ENCODE assay signal across 16 cellular contexts in the genomic region with DNA sequence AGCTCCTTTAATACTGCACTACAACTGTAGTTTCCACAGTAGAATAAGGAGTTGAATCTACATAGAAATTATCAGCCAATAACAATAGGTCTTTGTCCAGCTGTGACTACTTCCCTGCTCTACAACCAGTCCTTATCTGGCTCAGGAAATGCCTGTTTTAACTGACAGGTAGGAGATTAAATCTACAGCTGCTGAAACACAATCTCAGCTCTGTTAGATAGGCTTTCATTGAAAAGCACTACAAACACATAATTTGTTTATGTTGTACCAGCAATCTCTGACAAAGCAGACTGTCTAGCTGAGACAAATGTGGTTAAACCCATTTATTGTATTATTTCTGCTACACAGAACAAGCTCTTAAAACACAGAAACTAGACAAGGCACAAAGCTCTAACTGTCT.
DNase-seq lines count a peak whose midpoint lies in the region; ATAC-seq, FAIRE-seq and TF ChIP-seq lines count a peak whose summit lies in the region.
"Had no signal": no experiment of that assay in that cellular context is flagged by ENCODE, and none has a peak within 500 bp of the region (broad histone marks: within the 10 kb centered on the region; RNA-seq: fewer than 3 reads in every experiment).

No MANE protein-coding gene starts in this region.

- BruUV-seq in HepG2 (replicated peaks; lab: Mats Ljungman, UMichigan): no TSS peak

- peak overlapping the region; percentile 46; the same call in 1 of the 2 replicates for H3K4me2 ChIP-seq in HepG2 (ENCODE audit: low read depth, low read length)

- CTCF ChIA-PET in HepG2 (lab: Yijun Ruan, JAX; ENCODE audit: low intra/inter-chr PET ratio, low total read pairs): no interaction called here
- CTCF ChIA-PET in activated CD4-positive, alpha-beta T cell treated with anti-CD3 and anti-CD28 coated beads for 36 hours (lab: Charles Lee): no interaction called here

- no peaks in the 10 kb centered on the region for H4K20me1 ChIP-seq in HepG2 (ENCODE audit: insufficient read depth, low read length)

- H3K4me1 Mint-ChIP-seq in activated CD4-positive, alpha-beta T cell treated with anti-CD3 and anti-CD28 coated beads for 36 hours: no peaks in the 10 kb centered on the region
- H3K4me1 Mint-ChIP-seq: activated naive CD4-positive, alpha-beta T cell treated with anti-CD3 and anti-CD28 coated beads, Interleukin-2, amount 50 U/mL, for 24 hours had no signal

- H3K27ac ChIP-seq in HepG2 (ENCODE audit: extremely low read length, insufficient read depth, low read length) (peak overlapping the region; percentile 13), right lobe of liver (no peak overlapping the region)

- peak; percentile 82 for DNase-seq in HepG2 (ENCODE audit: low spot score)
- no peak for DNase-seq in right lobe of liver
- DNase-seq in NCI-H69 (lab: John Stamatoyannopoulos, UW): peak; percentile 61
- peak; percentile 19 for DNase-seq in epidermal melanocyte (ENCODE audit: insufficient read length, low spot score)
- no peak for DNase-seq in cerebellum (ENCODE audit: low spot score)
- DNase-seq in stimulated activated CD4-positive, alpha-beta T cell treated with anti-CD3 and anti-CD28 coated beads, Interleukin-2, amount 100 ng/mL, for 24 hours: no peak
- no peak for DNase-seq in activated CD4-positive, alpha-beta T cell treated with anti-CD3 and anti-CD28 coated beads for 36 hours
- DNase-seq: ACHN, cortex of kidney, foreskin fibroblast, MG63, nucleus accumbens had no signal

- H3K27me3 Mint-ChIP-seq in activated CD4-positive, alpha-beta T cell treated with anti-CD3 and anti-CD28 coated beads for 36 hours: no peaks in the 10 kb centered on the region
- H3K27me3 Mint-ChIP-seq: activated naive CD4-positive, alpha-beta T cell treated with anti-CD3 and anti-CD28 coated beads, Interleukin-2, amount 50 U/mL, for 24 hours had no signal

- no peak overlapping the region for H3K9ac ChIP-seq in HepG2 (ENCODE audit: insufficient read depth, low read depth, low read length)

- no peak overlapping the region for H2AFZ ChIP-seq in HepG2 (ENCODE audit: low read length)

- H3K27ac Mint-ChIP-seq in activated CD4-positive, alpha-beta T cell treated with anti-CD3 and anti-CD28 coated beads for 36 hours: no peak overlapping the region
- H3K27ac Mint-ChIP-seq: activated naive CD4-positive, alpha-beta T cell treated with anti-CD3 and anti-CD28 coated beads, Interleukin-2, amount 50 U/mL, for 24 hours had no signal

- no peak for TF ChIP-seq EP300 in HepG2 (IDR thresholded peaks at IDR 0.05; ENCODE audit: low read depth in 2 of 2, low read length in 2 of 2)
- TF ChIP-seq EP300 in HepG2 (CRISPR knock-in tag; IDR thresholded peaks at IDR 0.05; ENCODE audit: borderline replicate concordance): no peak

- TF ChIP-seq CTCF in HepG2 (CRISPR knock-in tag; IDR thresholded peaks at IDR 0.05) (no peak), right lobe of liver (IDR thresholded peaks at IDR 0.05) (no peak)

- no peaks in the 10 kb centered on the region for H3K36me3 Mint-ChIP-seq in activated CD4-positive, alpha-beta T cell treated with anti-CD3 and anti-CD28 coated beads for 36 hours (ENCODE audit: low read depth)
- H3K36me3 Mint-ChIP-seq: activated naive CD4-positive, alpha-beta T cell treated with anti-CD3 and anti-CD28 coated beads, Interleukin-2, amount 50 U/mL, for 24 hours had no signal

- H3K27me3 ChIP-seq in HepG2 (ENCODE audit: control insufficient read depth in 1 of 2, insufficient read depth in 2 of 2, low read length in 2 of 2) (no peaks in the 10 kb centered on the region), right lobe of liver (no peaks in the 10 kb centered on the region)
- H3K27me3 ChIP-seq: MG63 had no signal

- H3K9me3 ChIP-seq in HepG2 (ENCODE audit: low read length) (no peaks in the 10 kb centered on the region), right lobe of liver (no peaks in the 10 kb centered on the region)
- H3K9me3 ChIP-seq: MG63 had no signal

- H3K4me1 ChIP-seq in HepG2 (ENCODE audit: insufficient read depth, low read length): peaks cover 30% of the 10 kb centered on the region
- no peaks in the 10 kb centered on the region for H3K4me1 ChIP-seq in right lobe of liver

- no peaks in the 10 kb centered on the region for H3K9me3 Mint-ChIP-seq in activated CD4-positive, alpha-beta T cell treated with anti-CD3 and anti-CD28 coated beads for 36 hours (ENCODE audit: low read depth)

- ATAC-seq in HepG2 (peak; percentile 93), right lobe of liver (no peak), GM19023 (IDR thresholded peaks at IDR 0.05; ENCODE audit: unreplicated experiment) (no peak)
- ATAC-seq in activated CD4-positive, alpha-beta T cell treated with anti-CD3 and anti-CD28 coated beads for 36 hours: no peak
- ATAC-seq: left lobe of liver, Panc1 had no signal

- no peak overlapping the region for H3K4me3 Mint-ChIP-seq in activated CD4-positive, alpha-beta T cell treated with anti-CD3 and anti-CD28 coated beads for 36 hours
- H3K4me3 Mint-ChIP-seq: activated naive CD4-positive, alpha-beta T cell treated with anti-CD3 and anti-CD28 coated beads, Interleukin-2, amount 50 U/mL, for 24 hours had no signal

- H3K36me3 ChIP-seq in HepG2 (replicated peaks in 1 of 2; ENCODE audit: control insufficient read depth in 1 of 2, insufficient read depth in 2 of 2, low read length in 2 of 2) (no peaks in the 10 kb centered on the region), right lobe of liver (no peaks in the 10 kb centered on the region)
- H3K36me3 ChIP-seq: MG63 had no signal

- in situ Hi-C loops in HepG2 (cut with HindIII; ENCODE audit: extremely low pct_ligation_motif_present, low pct_unique_long_range_greater_than_20kb): no loop called here

- no peak for FAIRE-seq in HepG2 (lab: Jason Lieb, UNC)

- TF ChIP-seq POLR2A in HepG2 (IDR thresholded peaks at IDR 0.05; ENCODE audit: insufficient read depth in 1 of 2, low read depth in 2 of 2, low read length in 2 of 2): no peak
- TF ChIP-seq POLR2A in right lobe of liver (IDR thresholded peaks at IDR 0.05): no peak

- TF ChIP-seq RAD21 in HepG2 (CRISPR knock-in tag; IDR thresholded peaks at IDR 0.05): no peak

- POLR2A ChIA-PET in HepG2 (lab: Yijun Ruan, JAX): no interaction called here
- POLR2A ChIA-PET in activated CD4-positive, alpha-beta T cell treated with anti-CD3 and anti-CD28 coated beads for 36 hours (lab: Charles Lee): no interaction called here

- no peak overlapping the region for H3K4me3 ChIP-seq in HepG2 (replicated peaks in 1 of 3; ENCODE audit: insufficient read depth in 1 of 3, low read depth in 2 of 3, low read length in 3 of 3)
- no peak overlapping the region for H3K4me3 ChIP-seq in right lobe of liver
- H3K4me3 ChIP-seq: MG63 had no signal

- H3K79me2 ChIP-seq in HepG2 (ENCODE audit: insufficient read depth, low read length): no peaks in the 10 kb centered on the region

- intact Hi-C loops in HepG2 (cut with micrococcal nuclease; ENCODE audit: unreplicated experiment): loop anchor here (5.0 kb wide), 1 partner anchor 56 kb away; no protein-coding TSS in a partner anchor
- intact Hi-C loops in right lobe of liver (cut with DNase I): no loop called here
- intact Hi-C loops in activated CD4-positive, alpha-beta T cell treated with anti-CD3 and anti-CD28 coated beads for 36 hours (cut with DNase I, micrococcal nuclease): no loop called here

TF ChIP-seq in HepG2, 621 proteins besides CTCF, POLR2A, EP300 and RAD21 (continues in another document):
- TF ChIP-seq GATAD2A (CRISPR knock-in tag; IDR thresholded peaks at IDR 0.05) (peak; percentile 57; the same call in 1 of the 2 replicates), DNMT3B (CRISPR knock-in tag; conservative IDR thresholded peaks at IDR 0.05) (no peak), ZNF780A (CRISPR knock-in tag; IDR thresholded peaks at IDR 0.05) (no peak), NR2F6 (IDR thresholded peaks at IDR 0.05) (no peak), NR2F6 (CRISPR knock-in tag; IDR thresholded peaks at IDR 0.05) (peak; percentile 11; the same call in 1 of the 2 replicates), ZNF441 (CRISPR knock-in tag; IDR thresholded peaks at IDR 0.05; ENCODE audit: borderline replicate concordance) (no peak), SMC3 (IDR thresholded peaks at IDR 0.05; ENCODE audit: low read length) (no peak), SNAI1 (CRISPR knock-in tag; IDR thresholded peaks at IDR 0.05; ENCODE audit: borderline replicate concordance) (no peak)
- TF ChIP-seq, protein P1, sequence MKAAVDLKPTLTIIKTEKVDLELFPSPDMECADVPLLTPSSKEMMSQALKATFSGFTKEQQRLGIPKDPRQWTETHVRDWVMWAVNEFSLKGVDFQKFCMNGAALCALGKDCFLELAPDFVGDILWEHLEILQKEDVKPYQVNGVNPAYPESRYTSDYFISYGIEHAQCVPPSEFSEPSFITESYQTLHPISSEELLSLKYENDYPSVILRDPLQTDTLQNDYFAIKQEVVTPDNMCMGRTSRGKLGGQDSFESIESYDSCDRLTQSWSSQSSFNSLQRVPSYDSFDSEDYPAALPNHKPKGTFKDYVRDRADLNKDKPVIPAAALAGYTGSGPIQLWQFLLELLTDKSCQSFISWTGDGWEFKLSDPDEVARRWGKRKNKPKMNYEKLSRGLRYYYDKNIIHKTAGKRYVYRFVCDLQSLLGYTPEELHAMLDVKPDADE (CRISPR knock-in tag; IDR thresholded peaks at IDR 0.05): no peak
- TF ChIP-seq, protein P2, sequence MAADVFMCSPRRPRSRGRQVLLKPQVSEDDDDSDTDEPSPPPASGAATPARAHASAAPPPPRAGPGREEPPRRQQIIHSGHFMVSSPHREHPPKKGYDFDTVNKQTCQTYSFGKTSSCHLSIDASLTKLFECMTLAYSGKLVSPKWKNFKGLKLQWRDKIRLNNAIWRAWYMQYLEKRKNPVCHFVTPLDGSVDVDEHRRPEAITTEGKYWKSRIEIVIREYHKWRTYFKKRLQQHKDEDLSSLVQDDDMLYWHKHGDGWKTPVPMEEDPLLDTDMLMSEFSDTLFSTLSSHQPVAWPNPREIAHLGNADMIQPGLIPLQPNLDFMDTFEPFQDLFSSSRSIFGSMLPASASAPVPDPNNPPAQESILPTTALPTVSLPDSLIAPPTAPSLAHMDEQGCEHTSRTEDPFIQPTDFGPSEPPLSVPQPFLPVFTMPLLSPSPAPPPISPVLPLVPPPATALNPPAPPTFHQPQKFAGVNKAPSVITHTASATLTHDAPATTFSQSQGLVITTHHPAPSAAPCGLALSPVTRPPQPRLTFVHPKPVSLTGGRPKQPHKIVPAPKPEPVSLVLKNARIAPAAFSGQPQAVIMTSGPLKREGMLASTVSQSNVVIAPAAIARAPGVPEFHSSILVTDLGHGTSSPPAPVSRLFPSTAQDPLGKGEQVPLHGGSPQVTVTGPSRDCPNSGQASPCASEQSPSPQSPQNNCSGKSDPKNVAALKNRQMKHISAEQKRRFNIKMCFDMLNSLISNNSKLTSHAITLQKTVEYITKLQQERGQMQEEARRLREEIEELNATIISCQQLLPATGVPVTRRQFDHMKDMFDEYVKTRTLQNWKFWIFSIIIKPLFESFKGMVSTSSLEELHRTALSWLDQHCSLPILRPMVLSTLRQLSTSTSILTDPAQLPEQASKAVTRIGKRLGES (CRISPR knock-in tag; IDR thresholded peaks at IDR 0.05; ENCODE audit: borderline replicate concordance): no peak
- TF ChIP-seq, protein P3, sequence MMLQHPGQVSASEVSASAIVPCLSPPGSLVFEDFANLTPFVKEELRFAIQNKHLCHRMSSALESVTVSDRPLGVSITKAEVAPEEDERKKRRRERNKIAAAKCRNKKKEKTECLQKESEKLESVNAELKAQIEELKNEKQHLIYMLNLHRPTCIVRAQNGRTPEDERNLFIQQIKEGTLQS (CRISPR knock-in tag; IDR thresholded peaks at IDR 0.05): no peak

Comparison
In these comparisons a context has a peak if more than half of its experiments do, and no peak if none do; other contexts are left out.
1. DNase-seq: peak in HepG2 (single experiment), NCI-H69 (single experiment) and epidermal melanocyte (single experiment); none in right lobe of liver (0 of 3), cerebellum (single experiment), stimulated activated CD4-positive, alpha-beta T cell treated with anti-CD3 and anti-CD28 coated beads, Interleukin-2, amount 100 ng/mL, for 24 hours (0 of 2) and activated CD4-positive, alpha-beta T cell treated with anti-CD3 and anti-CD28 coated beads for 36 hours (single experiment).